Comparison of ENCODE assay signal across 13 cellular contexts in the genomic region with DNA sequence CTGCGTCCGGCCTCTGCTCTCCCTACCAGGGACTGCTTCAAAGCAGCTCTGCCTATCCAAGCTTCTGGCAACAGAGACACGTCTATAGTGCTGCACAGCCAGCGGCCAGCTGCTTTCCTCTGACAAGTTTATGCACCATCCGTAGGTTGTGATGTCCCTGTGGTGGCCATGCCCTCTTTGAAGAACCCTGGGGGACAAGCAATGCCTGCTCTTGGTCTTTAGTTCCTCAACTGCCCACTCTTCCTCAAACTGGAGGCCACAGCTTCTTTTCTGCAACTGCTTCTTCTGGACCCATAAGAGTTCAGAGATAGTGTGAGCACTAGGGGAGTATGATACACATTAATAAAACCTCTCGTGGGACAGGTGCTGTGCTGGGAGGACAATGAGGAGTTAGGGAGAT.
"Had no signal": no experiment of that assay in that cellular context is flagged by ENCODE, and none has a peak within 500 bp of the region (broad histone marks: within the 10 kb centered on the region; RNA-seq: fewer than 3 reads in every experiment).

No MANE protein-coding gene starts in this region.

- H3K4me3 Mint-ChIP-seq: activated CD4-positive, alpha-beta memory T cell treated with anti-CD3 and anti-CD28 coated beads, Interleukin-2, amount 10 ng/mL, durations not matched to agents 7 days and 5 days; activated CD4-positive, alpha-beta T cell treated with anti-CD3 and anti-CD28 coated beads for 36 hours; activated T-cell treated with anti-CD3 and anti-CD28 coated beads, Interleukin-2, amount 50 U/mL, for 4 hours; central memory CD8-positive, alpha-beta T cell; naive thymus-derived CD8-positive, alpha-beta T cell; stimulated activated naive B cell treated with anti-CD40 and anti-IgM and Interleukin-4, amounts not matched to agents 10 μg/mL and 1 μg/mL and 100 μg/mL, for 72 hours had no signal

- H3K27ac Mint-ChIP-seq: activated CD4-positive, alpha-beta memory T cell treated with anti-CD3 and anti-CD28 coated beads, Interleukin-2, amount 10 ng/mL, durations not matched to agents 7 days and 5 days; activated CD4-positive, alpha-beta T cell treated with anti-CD3 and anti-CD28 coated beads for 36 hours; stimulated activated naive B cell treated with anti-CD40 and anti-IgM and Interleukin-4, amounts not matched to agents 10 μg/mL and 1 μg/mL and 100 μg/mL, for 72 hours had no signal

- H3K9me3 Mint-ChIP-seq: activated CD4-positive, alpha-beta memory T cell treated with anti-CD3 and anti-CD28 coated beads, Interleukin-2, amount 10 ng/mL, durations not matched to agents 7 days and 5 days; activated T-cell treated with anti-CD3 and anti-CD28 coated beads, Interleukin-2, amount 50 U/mL, for 4 hours; central memory CD8-positive, alpha-beta T cell; naive thymus-derived CD8-positive, alpha-beta T cell; stimulated activated naive B cell treated with anti-CD40 and anti-IgM and Interleukin-4, amounts not matched to agents 10 μg/mL and 1 μg/mL and 100 μg/mL, for 72 hours had no signal

- ATAC-seq: activated CD4-positive, alpha-beta T cell treated with anti-CD3 and anti-CD28 coated beads for 36 hours; activated T-cell treated with anti-CD3 and anti-CD28 coated beads, Interleukin-2, amount 50 U/mL, for 4 hours; naive thymus-derived CD8-positive, alpha-beta T cell; SK-N-SH treated with all-trans-retinoic acid at 6 μM for 48 hours; stimulated activated naive B cell treated with anti-CD40 and anti-IgM and Interleukin-4, amounts not matched to agents 10 μg/mL and 1 μg/mL and 100 μg/mL, for 72 hours had no signal

- H3K27me3 Mint-ChIP-seq: activated CD4-positive, alpha-beta memory T cell treated with anti-CD3 and anti-CD28 coated beads, Interleukin-2, amount 10 ng/mL, durations not matched to agents 7 days and 5 days; activated CD4-positive, alpha-beta T cell treated with anti-CD3 and anti-CD28 coated beads for 36 hours; central memory CD8-positive, alpha-beta T cell; naive thymus-derived CD8-positive, alpha-beta T cell; stimulated activated naive B cell treated with anti-CD40 and anti-IgM and Interleukin-4, amounts not matched to agents 10 μg/mL and 1 μg/mL and 100 μg/mL, for 72 hours had no signal

- DNase-seq: activated CD4-positive, alpha-beta memory T cell treated with anti-CD3 and anti-CD28 coated beads, Interleukin-2, amount 10 ng/mL, durations not matched to agents 7 days and 5 days; activated CD4-positive, alpha-beta T cell treated with anti-CD3 and anti-CD28 coated beads for 36 hours; activated effector memory CD4-positive, alpha-beta T cell treated with Interleukin-2 at 50 U/mL for 16 hours; activated naive CD4-positive, alpha-beta T cell treated with anti-CD3 and anti-CD28 coated beads, Interleukin-2, amount 50 U/mL, for 16 hours; activated T-cell treated with anti-CD3 and anti-CD28 coated beads, Interleukin-2, amount 50 U/mL, for 4 hours; mesenchymal stem cell; naive thymus-derived CD8-positive, alpha-beta T cell; retina; stimulated activated CD4-positive, alpha-beta T cell treated with anti-CD3 and anti-CD28 coated beads, Interleukin-2, amount 100 ng/mL, for 48 hours; stimulated activated naive B cell treated with anti-CD40 and anti-IgM and Interleukin-4, amounts not matched to agents 10 μg/mL and 1 μg/mL and 100 μg/mL, for 72 hours had no signal

- H3K27ac ChIP-seq: epithelial cell of prostate had no signal
